ENCODE assay signal across 10 cellular contexts in the genomic region with DNA sequence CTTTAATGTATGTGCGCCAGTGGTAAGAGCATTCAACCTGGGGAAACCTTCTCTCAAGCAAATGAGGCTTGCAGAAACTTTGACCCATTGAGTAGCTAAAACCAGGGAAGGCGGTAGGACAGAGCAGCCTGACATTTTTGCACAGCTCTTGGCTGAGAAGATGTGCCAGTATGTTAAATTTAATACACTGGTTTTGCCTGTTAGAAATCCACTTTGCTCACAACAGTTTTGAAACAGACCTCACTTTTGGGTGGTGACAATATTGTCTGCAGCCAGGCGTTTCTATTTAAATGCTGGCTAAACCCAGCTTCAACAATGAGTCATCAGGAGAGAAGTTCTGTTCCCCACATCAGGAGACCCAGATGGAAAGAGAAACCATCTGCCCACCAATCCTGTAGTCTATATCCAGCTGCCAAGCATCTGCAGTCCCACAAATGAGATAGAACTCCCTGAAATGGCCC. TPM values are rescaled to one million over a fixed set of nuclear protein-coding genes. Genes with fewer than 3 reads are reported as not detected.
A peak's percentile ranks its signal among the peaks of the same experiment; 100 is the strongest.
DNase-seq lines count a peak whose midpoint lies in the region; FAIRE-seq and TF ChIP-seq lines count a peak whose summit lies in the region.
"Had no signal": no experiment of that assay in that cellular context is flagged by ENCODE, and none has a peak within 500 bp of the region (broad histone marks: within the 10 kb centered on the region; RNA-seq: fewer than 3 reads in every experiment).

No MANE protein-coding gene starts in this region.

- H3K9me3 Mint-ChIP-seq in glutamatergic neuron (ENCODE audit: unreplicated experiment): peaks cover 8% of the 10 kb centered on the region

- H3K9me2 ChIP-seq in SK-N-SH: no peaks in the 10 kb centered on the region

- peaks cover 6% of the 10 kb centered on the region for H3K9me3 ChIP-seq in SK-N-SH

- peak overlapping the region; percentile 89 for H3K27ac Mint-ChIP-seq in glutamatergic neuron (ENCODE audit: unreplicated experiment)
- H3K27ac Mint-ChIP-seq: stimulated activated effector memory CD8-positive, alpha-beta T cell treated with anti-CD3 and anti-CD28 coated beads, Interleukin-12 subunit alpha, Interleukin-12 subunit beta, amount 100 ng/mL, for 72 hours had no signal

- no peak overlapping the region for H2AFZ ChIP-seq in SK-N-SH (ENCODE audit: low read depth)

- TF ChIP-seq EP300 in SK-N-SH (IDR thresholded peaks at IDR 0.05; ENCODE audit: borderline replicate concordance in 1 of 2, low read depth in 1 of 2, low read length in 1 of 2): no peak

- H3K27ac ChIP-seq in SK-N-SH (ENCODE audit: low read depth in 2 of 2, low read length in 1 of 2): no peak overlapping the region; a peak in 1 of 4 replicates

- CTCF ChIA-PET in SK-N-SH (lab: Yijun Ruan, JAX): interaction anchor here (0.9 to 1.4 kb wide), 2 partner anchors 9 to 114 kb away, joined by 3 to 5 read pairs; no protein-coding TSS in a partner anchor

- no peak for TF ChIP-seq CTCF in SK-N-SH (IDR thresholded peaks at IDR 0.05)
- TF ChIP-seq CTCF in glutamatergic neuron (IDR thresholded peaks at IDR 0.05; ENCODE audit: partially characterized antibody, unreplicated experiment): no peak
- TF ChIP-seq CTCF in GM10266 (IDR thresholded peaks at IDR 0.05; ENCODE audit: control insufficient read depth, insufficient read depth, low read depth, missing control alignments): no peak

- FAIRE-seq in GM19239 (lab: Jason Lieb, UNC): no peak

- peaks cover 3% of the 10 kb centered on the region for H3K27me3 Mint-ChIP-seq in glutamatergic neuron (ENCODE audit: unreplicated experiment)

- no peak overlapping the region for H3K4me2 ChIP-seq in SK-N-SH

- H3K4me3 ChIP-seq in SK-N-SH (ENCODE audit: low read depth in 2 of 2, low read length in 1 of 2) (no peak overlapping the region), skeletal muscle cell (ENCODE audit: low read depth, low read length) (no peak overlapping the region)

- no peaks in the 10 kb centered on the region for H3K4me1 ChIP-seq in SK-N-SH (ENCODE audit: control insufficient read depth in 1 of 2, insufficient read depth in 2 of 2, low read depth in 1 of 2, low read length in 1 of 2)

- H3K4me1 Mint-ChIP-seq in glutamatergic neuron (ENCODE audit: low read depth, unreplicated experiment): peaks cover 12% of the 10 kb centered on the region
- H3K4me1 Mint-ChIP-seq: stimulated activated effector memory CD8-positive, alpha-beta T cell treated with anti-CD3 and anti-CD28 coated beads, Interleukin-12 subunit alpha, Interleukin-12 subunit beta, amount 100 ng/mL, for 72 hours had no signal

- H3K79me2 ChIP-seq in SK-N-SH (ENCODE audit: insufficient read depth): no peaks in the 10 kb centered on the region

- POLR2A ChIA-PET in SK-N-SH (lab: Yijun Ruan, JAX): no interaction called here

- H3K36me3 Mint-ChIP-seq in glutamatergic neuron (ENCODE audit: unreplicated experiment): peaks cover 18% of the 10 kb centered on the region
- H3K36me3 Mint-ChIP-seq: stimulated activated effector memory CD8-positive, alpha-beta T cell treated with anti-CD3 and anti-CD28 coated beads, Interleukin-12 subunit alpha, Interleukin-12 subunit beta, amount 100 ng/mL, for 72 hours had no signal

- H3K9ac ChIP-seq in SK-N-SH: no peak overlapping the region

- WGBS in SK-N-SH (ENCODE audit: low lambda C conversion rate): 59% methylated on average over 3 of the region's 3 CpGs

- H3K27me3 ChIP-seq in SK-N-SH (ENCODE audit: insufficient read depth): no peaks in the 10 kb centered on the region

- DNase-seq in GM04504 (ENCODE audit: low read depth) (peak; percentile 58), SK-N-SH (no peak), glutamatergic neuron (no peak), skeletal muscle cell (ENCODE audit: low read depth) (peak; percentile 10), NCI-H774 (lab: John Stamatoyannopoulos, UW) (no peak), GM19239 (ENCODE audit: insufficient read length, low spot score) (no peak), GM10266 (ENCODE audit: extremely low spot score) (no peak)
- no peak for DNase-seq in stimulated activated naive CD4-positive, alpha-beta T cell (lab: John Stamatoyannopoulos, UW)
- DNase-seq: activated naive CD4-positive, alpha-beta T cell treated with Interleukin-2 at 50 U/mL for 16 hours had no signal

- no peaks in the 10 kb centered on the region for H3K36me3 ChIP-seq in SK-N-SH (replicated peaks in 1 of 2; ENCODE audit: control insufficient read depth in 1 of 2, insufficient read depth in 2 of 2, low read length in 1 of 2)

- no peaks in the 10 kb centered on the region for H4K20me1 ChIP-seq in SK-N-SH (ENCODE audit: insufficient read depth)

- no peak for TF ChIP-seq RAD21 in SK-N-SH (IDR thresholded peaks at IDR 0.05; ENCODE audit: low read length)

- H3F3A ChIP-seq in SK-N-SH (replicated peaks; ENCODE audit: insufficient read depth): no peaks in the 10 kb centered on the region

- no peak overlapping the region for H3K4me3 Mint-ChIP-seq in glutamatergic neuron (ENCODE audit: unreplicated experiment)
- H3K4me3 Mint-ChIP-seq: stimulated activated effector memory CD8-positive, alpha-beta T cell treated with anti-CD3 and anti-CD28 coated beads, Interleukin-12 subunit alpha, Interleukin-12 subunit beta, amount 100 ng/mL, for 72 hours had no signal

TF ChIP-seq in SK-N-SH, 30 proteins besides CTCF, POLR2A, EP300 and RAD21:
- TF ChIP-seq JUND (IDR thresholded peaks at IDR 0.05): 0 out of 2 replicates have a peak, but pooled peaks have one; percentile 11
- no peak for TF ChIP-seq MXI1 (IDR thresholded peaks at IDR 0.05; ENCODE audit: low read depth, low read length)
- TF ChIP-seq TCF12 (IDR thresholded peaks at IDR 0.05): peak; percentile 45
- peak; percentile 48; the same call in 1 of the 2 replicates for TF ChIP-seq FOSL2 (IDR thresholded peaks at IDR 0.05; ENCODE audit: borderline replicate concordance, low read depth)
- TF ChIP-seq, protein P1, sequence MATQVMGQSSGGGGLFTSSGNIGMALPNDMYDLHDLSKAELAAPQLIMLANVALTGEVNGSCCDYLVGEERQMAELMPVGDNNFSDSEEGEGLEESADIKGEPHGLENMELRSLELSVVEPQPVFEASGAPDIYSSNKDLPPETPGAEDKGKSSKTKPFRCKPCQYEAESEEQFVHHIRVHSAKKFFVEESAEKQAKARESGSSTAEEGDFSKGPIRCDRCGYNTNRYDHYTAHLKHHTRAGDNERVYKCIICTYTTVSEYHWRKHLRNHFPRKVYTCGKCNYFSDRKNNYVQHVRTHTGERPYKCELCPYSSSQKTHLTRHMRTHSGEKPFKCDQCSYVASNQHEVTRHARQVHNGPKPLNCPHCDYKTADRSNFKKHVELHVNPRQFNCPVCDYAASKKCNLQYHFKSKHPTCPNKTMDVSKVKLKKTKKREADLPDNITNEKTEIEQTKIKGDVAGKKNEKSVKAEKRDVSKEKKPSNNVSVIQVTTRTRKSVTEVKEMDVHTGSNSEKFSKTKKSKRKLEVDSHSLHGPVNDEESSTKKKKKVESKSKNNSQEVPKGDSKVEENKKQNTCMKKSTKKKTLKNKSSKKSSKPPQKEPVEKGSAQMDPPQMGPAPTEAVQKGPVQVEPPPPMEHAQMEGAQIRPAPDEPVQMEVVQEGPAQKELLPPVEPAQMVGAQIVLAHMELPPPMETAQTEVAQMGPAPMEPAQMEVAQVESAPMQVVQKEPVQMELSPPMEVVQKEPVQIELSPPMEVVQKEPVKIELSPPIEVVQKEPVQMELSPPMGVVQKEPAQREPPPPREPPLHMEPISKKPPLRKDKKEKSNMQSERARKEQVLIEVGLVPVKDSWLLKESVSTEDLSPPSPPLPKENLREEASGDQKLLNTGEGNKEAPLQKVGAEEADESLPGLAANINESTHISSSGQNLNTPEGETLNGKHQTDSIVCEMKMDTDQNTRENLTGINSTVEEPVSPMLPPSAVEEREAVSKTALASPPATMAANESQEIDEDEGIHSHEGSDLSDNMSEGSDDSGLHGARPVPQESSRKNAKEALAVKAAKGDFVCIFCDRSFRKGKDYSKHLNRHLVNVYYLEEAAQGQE (IDR thresholded peaks at IDR 0.05; ENCODE audit: low read depth, low read length): no peak

RNA-seq across cellular contexts. Expression of a gene that starts 29.2 kb away (rescaled TPM):
- 0.03 TPM in 1 of 2 replicates, not detected in the other for polyA plus RNA-seq in SK-N-SH (2012; rRNA removed)
- polyA plus RNA-seq in SK-N-SH (2012; cell fraction: cytosol; rRNA removed): not detected in 2 replicates
- polyA plus RNA-seq in SK-N-SH (2012; cell fraction: nucleus; rRNA removed): not detected in 2 replicates
- not detected for total RNA-seq in glutamatergic neuron (ENCODE audit: unreplicated experiment)

Comparison
In these comparisons a context has a peak if more than half of its experiments do, and no peak if none do; other contexts are left out.
1. DNase-seq: peak in GM04504 (single experiment) and skeletal muscle cell (single experiment); none in SK-N-SH (single experiment), glutamatergic neuron (single experiment), NCI-H774 (single experiment), GM19239 (single experiment), stimulated activated naive CD4-positive, alpha-beta T cell (0 of 6) and GM10266 (single experiment).